ENCODE assay signal across 1 cellular context in genomic region chr1:59816318-59816878, GRCh38.
A peak's percentile ranks its signal among the peaks of the same experiment; 100 is the strongest.
TF ChIP-seq lines count a peak whose summit lies in the region.

No MANE protein-coding gene starts in this region.

TF ChIP-seq in HEK293, 187 proteins besides CTCF, POLR2A, EP300 and RAD21 (continued from another document):
- TF ChIP-seq ZNF366 (tag by site-specific recombination; conservative IDR thresholded peaks at IDR 0.05) (0 out of 2 replicates have a peak, but pooled peaks have one; percentile 6), ZNF155 (tag by site-specific recombination; IDR thresholded peaks at IDR 0.05) (no peak), ZNF791 (tag by site-specific recombination; IDR thresholded peaks at IDR 0.05) (no peak), IKZF3 (tag by site-specific recombination; IDR thresholded peaks at IDR 0.05) (no peak), ZNF513 (tag by site-specific recombination; IDR thresholded peaks at IDR 0.05) (no peak), ZNF114 (tag by site-specific recombination; IDR thresholded peaks at IDR 0.05) (no peak)
